Comparison of ENCODE assay signal across 12 cellular contexts in genomic region chr6:10419749-10420545, GRCh38. TPM values are rescaled to one million over a fixed set of nuclear protein-coding genes. Genes with fewer than 3 reads are reported as not detected.
A peak's percentile ranks its signal among the peaks of the same experiment; 100 is the strongest.
DNase-seq lines count a peak whose midpoint lies in the region; ATAC-seq and TF ChIP-seq lines count a peak whose summit lies in the region.
"Had no signal": no experiment of that assay in that cellular context is flagged by ENCODE, and none has a peak within 500 bp of the region (broad histone marks: within the 10 kb centered on the region; RNA-seq: fewer than 3 reads in every experiment).

No MANE protein-coding gene starts in this region.

- H3K36me3 ChIP-seq in Panc1 (ENCODE audit: control insufficient read depth, insufficient read depth, low read length) (no peaks in the 10 kb centered on the region), hepatocyte (replicated peaks; ENCODE audit: insufficient read depth, low read depth) (no peaks in the 10 kb centered on the region)
- H3K36me3 ChIP-seq in effector memory CD4-positive, alpha-beta T cell (ENCODE audit: control insufficient read depth, insufficient read depth, low read length) = no peaks in the 10 kb centered on the region
- H3K36me3 ChIP-seq: gastroesophageal sphincter, spleen had no signal

- POLR2A ChIA-PET in activated CD8-positive, alpha-beta T cell treated with anti-CD3 and anti-CD28 coated beads, Interleukin-2, amount 10 ng/mL, durations not matched to agents 7 days and 5 days (lab: Charles Lee) = no interaction called here
- POLR2A ChIA-PET in activated CD8-positive, alpha-beta T cell treated with anti-CD3 and anti-CD28 coated beads for 36 hours (lab: Charles Lee) = interaction anchor here (1.0 kb wide), 1 partner anchor 20 kb away, joined by 3 read pairs; no protein-coding TSS in a partner anchor
- POLR2A ChIA-PET in Panc1 (lab: Charles Lee) = interaction anchor here (0.6 kb wide), 1 partner anchor 315 kb away, joined by 4 read pairs; no protein-coding TSS in a partner anchor

- H3K27ac ChIP-seq in Panc1 (ENCODE audit: low read length) = peak overlapping the region; percentile 99
- peak overlapping the region; percentile 42 for H3K27ac ChIP-seq in hepatocyte
- no peak overlapping the region for H3K27ac ChIP-seq in effector memory CD4-positive, alpha-beta T cell (ENCODE audit: insufficient read depth, low read length, poor library complexity, severe bottlenecking)
- H3K27ac ChIP-seq: gastroesophageal sphincter, spleen had no signal

- peak overlapping the region; percentile 84 for H3K4me2 ChIP-seq in hepatocyte

- peaks cover 63% of the 10 kb centered on the region for H3K4me1 ChIP-seq in Panc1 (ENCODE audit: control insufficient read depth, insufficient read depth, low read length)
- peaks cover 6% of the 10 kb centered on the region for H3K4me1 ChIP-seq in hepatocyte (ENCODE audit: insufficient read depth)
- peaks cover 8% of the 10 kb centered on the region for H3K4me1 ChIP-seq in effector memory CD4-positive, alpha-beta T cell (ENCODE audit: control insufficient read depth, insufficient read depth, low read length, poor library complexity, severe bottlenecking)

- no peaks in the 10 kb centered on the region for H4K20me1 ChIP-seq in hepatocyte (ENCODE audit: insufficient read depth, poor library complexity, severe bottlenecking)

- no peaks in the 10 kb centered on the region for H3K27me3 ChIP-seq in Panc1 (ENCODE audit: control insufficient read depth, insufficient read depth, low read length)
- H3K27me3 ChIP-seq in hepatocyte = peaks cover 97% of the 10 kb centered on the region
- H3K27me3 ChIP-seq in effector memory CD4-positive, alpha-beta T cell (replicated peaks; ENCODE audit: control insufficient read depth, insufficient read depth, low read length, poor library complexity, severe bottlenecking) = peaks cover 91% of the 10 kb centered on the region

- H3K9me3 ChIP-seq in Panc1 (ENCODE audit: control insufficient read depth, insufficient read depth, low read depth, low read length) (no peaks in the 10 kb centered on the region), hepatocyte (ENCODE audit: low read depth) (no peaks in the 10 kb centered on the region)
- no peaks in the 10 kb centered on the region for H3K9me3 ChIP-seq in effector memory CD4-positive, alpha-beta T cell (ENCODE audit: control insufficient read depth, low read length)

- H3K36me3 Mint-ChIP-seq in activated CD8-positive, alpha-beta T cell treated with anti-CD3 and anti-CD28 coated beads, Interleukin-2, amount 10 ng/mL, durations not matched to agents 7 days and 5 days (ENCODE audit: low read depth) = peaks cover 25% of the 10 kb centered on the region
- H3K36me3 Mint-ChIP-seq in activated CD8-positive, alpha-beta T cell treated with anti-CD3 and anti-CD28 coated beads for 36 hours (ENCODE audit: low read depth) = peaks cover 9% of the 10 kb centered on the region

- BruUV-seq in Panc1 (replicated peaks; lab: Mats Ljungman, UMichigan) = no TSS peak

- H3K4me1 Mint-ChIP-seq in activated CD8-positive, alpha-beta T cell treated with anti-CD3 and anti-CD28 coated beads, Interleukin-2, amount 10 ng/mL, durations not matched to agents 7 days and 5 days (ENCODE audit: low read depth) = peaks cover 8% of the 10 kb centered on the region
- H3K4me1 Mint-ChIP-seq in activated CD8-positive, alpha-beta T cell treated with anti-CD3 and anti-CD28 coated beads for 36 hours (ENCODE audit: low read depth) = peaks cover 11% of the 10 kb centered on the region
- peaks cover 50% of the 10 kb centered on the region for H3K4me1 Mint-ChIP-seq in stimulated activated naive CD8-positive, alpha-beta T cell treated with anti-CD3 and anti-CD28 coated beads, Interleukin-15, amount 100 ng/mL, for 72 hours

- WGBS in hepatocyte (ENCODE audit: low lambda C conversion rate, missing lambda C conversion rate) = 6% methylated on average over 25 of the region's 31 CpGs

- H3K4me3 Mint-ChIP-seq in activated CD8-positive, alpha-beta T cell treated with anti-CD3 and anti-CD28 coated beads, Interleukin-2, amount 10 ng/mL, durations not matched to agents 7 days and 5 days = peak overlapping the region; percentile 22
- no peak overlapping the region for H3K4me3 Mint-ChIP-seq in activated CD8-positive, alpha-beta T cell treated with anti-CD3 and anti-CD28 coated beads for 36 hours
- peak overlapping the region; percentile 9 to 16 for H3K4me3 Mint-ChIP-seq in stimulated activated naive CD8-positive, alpha-beta T cell treated with anti-CD3 and anti-CD28 coated beads, Interleukin-15, amount 100 ng/mL, for 72 hours
- H3K4me3 Mint-ChIP-seq: activated T-cell treated with anti-CD3 and anti-CD28 coated beads, Interleukin-2, amount 50 U/mL, for 24 hours had no signal

- H3K27ac Mint-ChIP-seq in activated CD8-positive, alpha-beta T cell treated with anti-CD3 and anti-CD28 coated beads, Interleukin-2, amount 10 ng/mL, durations not matched to agents 7 days and 5 days = peak overlapping the region; percentile 27
- no peak overlapping the region for H3K27ac Mint-ChIP-seq in activated CD8-positive, alpha-beta T cell treated with anti-CD3 and anti-CD28 coated beads for 36 hours
- no peak overlapping the region for H3K27ac Mint-ChIP-seq in stimulated activated naive CD8-positive, alpha-beta T cell treated with anti-CD3 and anti-CD28 coated beads, Interleukin-15, amount 100 ng/mL, for 72 hours
- H3K27ac Mint-ChIP-seq: activated T-cell treated with anti-CD3 and anti-CD28 coated beads, Interleukin-2, amount 50 U/mL, for 24 hours had no signal

- H3K79me2 ChIP-seq in hepatocyte = no peaks in the 10 kb centered on the region

- intact Hi-C loops in activated CD8-positive, alpha-beta T cell treated with anti-CD3 and anti-CD28 coated beads for 36 hours (cut with micrococcal nuclease) = loop anchor here (2.0 to 10.0 kb wide), 2 partner anchors 35 to 465 kb away; partner anchors contain the start of genes GCM2 and SYCP2L
- intact Hi-C loops in Panc1 (cut with micrococcal nuclease; ENCODE audit: unreplicated experiment) = no loop called here

- no peak for TF ChIP-seq CTCF in activated CD8-positive, alpha-beta T cell treated with anti-CD3 and anti-CD28 coated beads for 36 hours (IDR thresholded peaks at IDR 0.05)
- TF ChIP-seq CTCF in Panc1 (IDR thresholded peaks at IDR 0.05) = no peak
- no peak for TF ChIP-seq CTCF in hepatocyte (IDR thresholded peaks at IDR 0.05; ENCODE audit: poor library complexity)

- peak overlapping the region; percentile 4 for H2AFZ ChIP-seq in hepatocyte

- CTCF ChIA-PET in activated CD8-positive, alpha-beta T cell treated with anti-CD3 and anti-CD28 coated beads, Interleukin-2, amount 10 ng/mL, durations not matched to agents 7 days and 5 days (lab: Charles Lee) = interaction anchor here (1.1 kb wide), 1 partner anchor 9 kb away, joined by 3 read pairs; no protein-coding TSS in a partner anchor
- CTCF ChIA-PET in activated CD8-positive, alpha-beta T cell treated with anti-CD3 and anti-CD28 coated beads for 36 hours (lab: Charles Lee) = interaction anchor here (2.5 kb wide), 1 partner anchor 9 kb away, joined by 9 read pairs; no protein-coding TSS in a partner anchor
- CTCF ChIA-PET in Panc1 (lab: Charles Lee) = no interaction called here

- in situ Hi-C loops in Panc1 (cut with HindIII; ENCODE audit: low pct_unique_long_range_greater_than_20kb, low sequenced_read_pairs) = no loop called here

- H3K9me2 ChIP-seq in hepatocyte (replicated peaks; ENCODE audit: insufficient read depth) = no peaks in the 10 kb centered on the region

- DNase-seq in activated CD8-positive, alpha-beta T cell treated with anti-CD3 and anti-CD28 coated beads, Interleukin-2, amount 10 ng/mL, durations not matched to agents 7 days and 5 days = no peak
- no peak for DNase-seq in activated CD8-positive, alpha-beta T cell treated with anti-CD3 and anti-CD28 coated beads for 36 hours
- DNase-seq in Panc1 (ENCODE audit: low read depth, low spot score) (no peak), hepatocyte (ENCODE audit: low spot score) (no peak)
- DNase-seq in stimulated activated naive CD8-positive, alpha-beta T cell treated with anti-CD3 and anti-CD28 coated beads, Interleukin-15, amount 100 ng/mL, for 72 hours = no peak
- no peak for DNase-seq in stimulated activated CD8-positive, alpha-beta memory T cell treated with anti-CD3 and anti-CD28 coated beads, Interleukin-4, amount 100 ng/mL, for 48 hours
- DNase-seq in effector memory CD4-positive, alpha-beta T cell = no peak
- DNase-seq: activated T-cell treated with anti-CD3 and anti-CD28 coated beads, Interleukin-2, amount 50 U/mL, for 24 hours; spleen had no signal

- peak overlapping the region; percentile 47 to 68 for H3K4me3 ChIP-seq in Panc1 (ENCODE audit: low read depth in 2 of 2, low read length in 2 of 2)
- H3K4me3 ChIP-seq in hepatocyte = no peak overlapping the region
- H3K4me3 ChIP-seq in effector memory CD4-positive, alpha-beta T cell (ENCODE audit: insufficient read depth, low read depth, low read length, poor library complexity, severe bottlenecking) = no peak overlapping the region
- H3K4me3 ChIP-seq: gastroesophageal sphincter, spleen had no signal

- ATAC-seq in activated CD8-positive, alpha-beta T cell treated with anti-CD3 and anti-CD28 coated beads, Interleukin-2, amount 10 ng/mL, durations not matched to agents 7 days and 5 days = no peak
- ATAC-seq in activated CD8-positive, alpha-beta T cell treated with anti-CD3 and anti-CD28 coated beads for 36 hours = no peak
- 0 out of 2 replicates have a peak, but pooled peaks have one; percentile 1 for ATAC-seq in Panc1
- peak; percentile 11 for ATAC-seq in stimulated activated naive CD8-positive, alpha-beta T cell treated with anti-CD3 and anti-CD28 coated beads, Interleukin-15, amount 100 ng/mL, for 72 hours
- no peak for ATAC-seq in HG03442 (IDR thresholded peaks at IDR 0.05; ENCODE audit: unreplicated experiment)
- ATAC-seq: gastroesophageal sphincter had no signal

- peaks cover 95% of the 10 kb centered on the region for H3K27me3 Mint-ChIP-seq in activated CD8-positive, alpha-beta T cell treated with anti-CD3 and anti-CD28 coated beads, Interleukin-2, amount 10 ng/mL, durations not matched to agents 7 days and 5 days (ENCODE audit: low read depth)
- H3K27me3 Mint-ChIP-seq in activated CD8-positive, alpha-beta T cell treated with anti-CD3 and anti-CD28 coated beads for 36 hours = peaks cover 89% of the 10 kb centered on the region
- H3K27me3 Mint-ChIP-seq in stimulated activated naive CD8-positive, alpha-beta T cell treated with anti-CD3 and anti-CD28 coated beads, Interleukin-15, amount 100 ng/mL, for 72 hours = peaks cover 100% of the 10 kb centered on the region

- peaks cover 8% of the 10 kb centered on the region for H3K9me3 Mint-ChIP-seq in activated CD8-positive, alpha-beta T cell treated with anti-CD3 and anti-CD28 coated beads, Interleukin-2, amount 10 ng/mL, durations not matched to agents 7 days and 5 days (ENCODE audit: insufficient read depth)
- H3K9me3 Mint-ChIP-seq in activated CD8-positive, alpha-beta T cell treated with anti-CD3 and anti-CD28 coated beads for 36 hours = peaks cover 1% of the 10 kb centered on the region
- H3K9me3 Mint-ChIP-seq in stimulated activated naive CD8-positive, alpha-beta T cell treated with anti-CD3 and anti-CD28 coated beads, Interleukin-15, amount 100 ng/mL, for 72 hours = peaks cover 0 to 9% of the 10 kb centered on the region in 2 donors
- H3K9me3 Mint-ChIP-seq: activated T-cell treated with anti-CD3 and anti-CD28 coated beads, Interleukin-2, amount 50 U/mL, for 24 hours had no signal

RNA-seq across cellular contexts. Expression of gene TFAP2A, which starts 5.1 kb away (rescaled TPM):
- total RNA-seq in activated CD8-positive, alpha-beta T cell treated with anti-CD3 and anti-CD28 coated beads, Interleukin-2, amount 10 ng/mL, durations not matched to agents 7 days and 5 days = not detected
- total RNA-seq in activated CD8-positive, alpha-beta T cell treated with anti-CD3 and anti-CD28 coated beads for 36 hours = not detected
- total RNA-seq in Panc1 (2021; ENCODE audit: unreplicated experiment) = 83.9 TPM
- 95.0 TPM for polyA plus RNA-seq in Panc1 (2012; ENCODE audit: insufficient read length)
- total RNA-seq in hepatocyte = 6.2 TPM in 2 replicates
- polyA plus RNA-seq in hepatocyte = 14.9 and 17.5 TPM in 2 replicates
- total RNA-seq: mononuclear cell had no signal

Comparison
In these comparisons a context has a peak if more than half of its experiments do, and no peak if none do; other contexts are left out.
1. ATAC-seq: peak in Panc1 (single experiment) and stimulated activated naive CD8-positive, alpha-beta T cell treated with anti-CD3 and anti-CD28 coated beads, Interleukin-15, amount 100 ng/mL, for 72 hours (single experiment); none in activated CD8-positive, alpha-beta T cell treated with anti-CD3 and anti-CD28 coated beads, Interleukin-2, amount 10 ng/mL, durations not matched to agents 7 days and 5 days (single experiment), activated CD8-positive, alpha-beta T cell treated with anti-CD3 and anti-CD28 coated beads for 36 hours (single experiment) and HG03442 (single experiment).
2. H3K4me3 ChIP-seq: peak in Panc1 (2 of 2); none in hepatocyte (single experiment) and effector memory CD4-positive, alpha-beta T cell (single experiment).
3. RNA of gene TFAP2A, which starts 5.1 kb away (total RNA-seq): 83.9 TPM in Panc1 (single experiment); 6.2 TPM in hepatocyte, not detected in activated CD8-positive, alpha-beta T cell treated with anti-CD3 and anti-CD28 coated beads for 36 hours and not detected in activated CD8-positive, alpha-beta T cell treated with anti-CD3 and anti-CD28 coated beads, Interleukin-2, amount 10 ng/mL, durations not matched to agents 7 days and 5 days; every median in the first group is over 10 times any median in the second.